Comparison of ENCODE assay signal across 5 cellular contexts in the genomic region with DNA sequence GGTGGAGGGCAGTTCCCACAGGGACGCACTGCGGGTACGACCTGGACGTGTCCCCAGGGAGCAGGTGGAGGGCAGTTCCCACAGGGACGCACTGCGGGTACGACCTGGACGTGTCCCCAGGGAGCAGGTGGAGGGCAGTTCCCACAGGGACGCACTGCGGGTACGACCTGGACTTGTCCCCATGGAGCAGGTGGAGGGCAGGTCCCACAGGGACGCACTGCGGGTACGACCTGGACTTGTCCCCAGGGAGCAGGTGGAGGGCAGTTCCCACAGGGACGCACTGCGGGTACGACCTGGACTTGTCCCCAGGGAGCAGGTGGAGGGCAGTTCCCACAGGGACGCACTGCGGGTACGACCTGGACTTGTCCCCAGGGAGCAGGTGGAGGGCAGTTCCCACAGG. TPM values are rescaled to one million over a fixed set of nuclear protein-coding genes. Genes with fewer than 3 reads are reported as not detected.
"Had no signal": no experiment of that assay in that cellular context is flagged by ENCODE, and none has a peak within 500 bp of the region (broad histone marks: within the 10 kb centered on the region; RNA-seq: fewer than 3 reads in every experiment).

No MANE protein-coding gene starts in this region.

RNA-seq across cellular contexts. Expression of gene IDI2, which starts 13.1 kb away (rescaled TPM):
- total RNA-seq: GM23338, H1, H9, HT-29 had no signal
- polyA plus RNA-seq: GM23338, H1, IgD-negative memory B cell had no signal
